In genomic region chr2:46326231-46326980, GRCh38 we compare ENCODE assay signal across 15 cellular contexts. TPM values are rescaled to one million over a fixed set of nuclear protein-coding genes. Genes with fewer than 3 reads are reported as not detected.
A peak's percentile ranks its signal among the peaks of the same experiment; 100 is the strongest.
DNase-seq lines count a peak whose midpoint lies in the region; ATAC-seq, FAIRE-seq and TF ChIP-seq lines count a peak whose summit lies in the region.
"Had no signal": no experiment of that assay in that cellular context is flagged by ENCODE, and none has a peak within 500 bp of the region (broad histone marks: within the 10 kb centered on the region; RNA-seq: fewer than 3 reads in every experiment).

No MANE protein-coding gene starts in this region.

- no peaks in the 10 kb centered on the region for H3K9me3 ChIP-seq in Caco-2
- no peaks in the 10 kb centered on the region for H3K9me3 ChIP-seq in mucosa of descending colon
- no peaks in the 10 kb centered on the region for H3K9me3 ChIP-seq in small intestine (ENCODE audit: control insufficient read depth, low read depth)
- H3K9me3 ChIP-seq: neutrophil had no signal

- DNase-seq in Caco-2 (peak; percentile 81 to 83), OCI-M1 (lab: John Stamatoyannopoulos, UW) (peak; percentile 87), mucosa of descending colon (no peak), amygdala (lab: John Stamatoyannopoulos, UW) (no peak), glomerular visceral epithelial cell (ENCODE audit: extremely low spot score) (no peak), left colon (no peak), small intestine (no peak)
- DNase-seq: activated CD4-positive, alpha-beta T cell treated with anti-CD3 and anti-CD28 coated beads, Interleukin-2, amount 10 ng/mL, durations not matched to agents 24 days and 14 days; activated T-cell treated with anti-CD3 and anti-CD28 coated beads, Interleukin-2, amount 50 U/mL, for 48 hours; head of caudate nucleus; NCI-H187 treated with DMSO at 0.1 percent for 48 hours; T-helper 1 cell had no signal

- H3K4me3 ChIP-seq in Caco-2 (ENCODE audit: low read depth, low read length) (no peak overlapping the region), mucosa of descending colon (no peak overlapping the region), small intestine (ENCODE audit: low read depth in 1 of 2, low read length in 2 of 2) (no peak overlapping the region)

- WGBS in small intestine, 3 donors, result 63 to 75% (median 65%) methylated on average over 8 of the region's 8 CpGs

- ATAC-seq in esophagus mucosa, result peak; percentile 85
- peak; percentile 24 for ATAC-seq in mucosa of descending colon
- no peak for ATAC-seq in left colon

- peaks cover 47% of the 10 kb centered on the region for H3K4me1 ChIP-seq in Caco-2
- H3K4me1 ChIP-seq in mucosa of descending colon (ENCODE audit: low read depth), result peaks cover 18% of the 10 kb centered on the region
- peaks cover 16 to 36% of the 10 kb centered on the region in 2 donors for H3K4me1 ChIP-seq in small intestine (ENCODE audit: control insufficient read depth in 2 of 2, insufficient read depth in 1 of 2, low read depth in 1 of 2, low read length in 1 of 2)

- TF ChIP-seq CTCF in Caco-2 (IDR thresholded peaks at IDR 0.05; ENCODE audit: insufficient read depth in 1 of 2, low read depth in 1 of 2, low read length in 1 of 2, severe bottlenecking in 1 of 2, unreplicated experiment in 1 of 2), result no peak
- TF ChIP-seq CTCF in mucosa of descending colon (IDR thresholded peaks at IDR 0.05), result no peak

- H3K27me3 Mint-ChIP-seq in Caco-2 (ENCODE audit: insufficient read depth, unreplicated experiment), result no peaks in the 10 kb centered on the region

- peaks cover 39% of the 10 kb centered on the region for H3K36me3 Mint-ChIP-seq in Caco-2 (ENCODE audit: insufficient read depth, unreplicated experiment)

- no TSS peak for BruUV-seq in Caco-2 (replicated peaks; lab: Mats Ljungman, UMichigan)

- H3K27me3 ChIP-seq in Caco-2 (replicated peaks; ENCODE audit: control insufficient read depth, insufficient read depth, low read length) (no peaks in the 10 kb centered on the region), small intestine (ENCODE audit: control insufficient read depth in 2 of 2, insufficient read depth in 2 of 2, low read length in 2 of 2) (no peaks in the 10 kb centered on the region)
- H3K27me3 ChIP-seq: neutrophil had no signal

- no peak for FAIRE-seq in small intestine (lab: Jason Lieb, UNC)
- FAIRE-seq: urothelium cell line had no signal

- CTCF ChIA-PET in Caco-2 (lab: Charles Lee), result interaction anchor here (0.6 kb wide), 1 partner anchor 204 kb away, joined by 5 read pairs; no protein-coding TSS in a partner anchor

- peak overlapping the region in 1 of 2 donors; percentile 51 for H3K27ac ChIP-seq in small intestine (ENCODE audit: low read depth in 1 of 2, low read length in 1 of 2)
- H3K27ac ChIP-seq: neutrophil had no signal

- intact Hi-C loops in Caco-2 (cut with micrococcal nuclease; ENCODE audit: unreplicated experiment), result loop anchor here (1.0 kb wide), 3 partner anchors 9 to 27 kb away; no protein-coding TSS in a partner anchor
- intact Hi-C loops in mucosa of descending colon (cut with DNase I, micrococcal nuclease), result no loop called here
- intact Hi-C loops in left colon (cut with DNase I, micrococcal nuclease), result no loop called here

- H3K4me3 Mint-ChIP-seq in Caco-2 (ENCODE audit: unreplicated experiment), result peak overlapping the region; percentile 23
- H3K4me3 Mint-ChIP-seq: activated CD4-positive, alpha-beta T cell treated with anti-CD3 and anti-CD28 coated beads, Interleukin-2, amount 10 ng/mL, durations not matched to agents 24 days and 14 days had no signal

- H3K27ac Mint-ChIP-seq in Caco-2 (ENCODE audit: unreplicated experiment), result peak overlapping the region; percentile 89
- H3K27ac Mint-ChIP-seq: activated CD4-positive, alpha-beta T cell treated with anti-CD3 and anti-CD28 coated beads, Interleukin-2, amount 10 ng/mL, durations not matched to agents 24 days and 14 days had no signal

- H3K36me3 ChIP-seq in Caco-2 (ENCODE audit: control insufficient read depth, insufficient read depth, low read length), result no peaks in the 10 kb centered on the region
- no peaks in the 10 kb centered on the region for H3K36me3 ChIP-seq in mucosa of descending colon (ENCODE audit: low read depth)
- H3K36me3 ChIP-seq in small intestine (ENCODE audit: control insufficient read depth in 2 of 2, insufficient read depth in 2 of 2, low read length in 2 of 2), result no peaks in the 10 kb centered on the region
- H3K36me3 ChIP-seq: neutrophil had no signal

- H3K4me1 Mint-ChIP-seq in Caco-2 (ENCODE audit: low read depth, unreplicated experiment), result peaks cover 51% of the 10 kb centered on the region

- H3K9me3 Mint-ChIP-seq in Caco-2 (ENCODE audit: unreplicated experiment), result no peaks in the 10 kb centered on the region
- H3K9me3 Mint-ChIP-seq: activated CD4-positive, alpha-beta T cell treated with anti-CD3 and anti-CD28 coated beads, Interleukin-2, amount 10 ng/mL, durations not matched to agents 24 days and 14 days had no signal

- POLR2A ChIA-PET in Caco-2 (lab: Charles Lee), result no interaction called here

RNA-seq across cellular contexts. Expression of gene EPAS1, which starts 29.2 kb away (rescaled TPM):
- total RNA-seq in Caco-2 (2022), result 68.1 and 77.3 TPM in 2 replicates
- total RNA-seq in esophagus mucosa, result 89.5 TPM
- total RNA-seq in mucosa of descending colon, result 100 to 1,000 TPM; 126 to 251 (median 150) TPM
- total RNA-seq in left colon, result 100 to 1,000 TPM; 155 to 226 TPM
- polyA plus RNA-seq in small intestine, result 100 to 1,000 TPM in 1 of 3 donors, 10 to 100 TPM in 2; 63.0 to 106 (median 65.3) TPM

Comparison
In these comparisons a context has a peak if more than half of its experiments do, and no peak if none do; other contexts are left out.
1. DNase-seq: peak in Caco-2 (2 of 2) and OCI-M1 (single experiment); none in mucosa of descending colon (0 of 3), amygdala (0 of 56), glomerular visceral epithelial cell (single experiment), left colon (0 of 2) and small intestine (single experiment).